Comparison of ENCODE assay signal across 8 cellular contexts in genomic region chr3:107846282-107846852, GRCh38.
DNase-seq lines count a peak whose midpoint lies in the region; ATAC-seq and TF ChIP-seq lines count a peak whose summit lies in the region.

No MANE protein-coding gene starts in this region.

- peaks cover 10% of the 10 kb centered on the region for H3K4me1 Mint-ChIP-seq in chondrocyte (ENCODE audit: low read depth)

- H3K36me3 ChIP-seq in HAP-1 (replicated peaks), result no peaks in the 10 kb centered on the region
- H3K36me3 ChIP-seq in SJCRH30, result no peaks in the 10 kb centered on the region

- no peaks in the 10 kb centered on the region for H3K27me3 Mint-ChIP-seq in chondrocyte (ENCODE audit: low read depth)

- H3K9me3 Mint-ChIP-seq in chondrocyte (ENCODE audit: low read depth), result peaks cover 4% of the 10 kb centered on the region

- in situ Hi-C loops in HAP-1 (cut with MboI; ENCODE audit: low sequenced_read_pairs), result no loop called here

- H3K4me1 ChIP-seq in HAP-1 (no peaks in the 10 kb centered on the region), SJCRH30 (no peaks in the 10 kb centered on the region)

- peak; percentile 59 for TF ChIP-seq CTCF in AG09319 (IDR thresholded peaks at IDR 0.05; ENCODE audit: low read depth, low read length)
- peak; percentile 81 for TF ChIP-seq CTCF in chondrocyte (IDR thresholded peaks at IDR 0.05)

- H3K4me3 ChIP-seq in HAP-1, result no peak overlapping the region
- H3K4me3 ChIP-seq in SJCRH30, result no peak overlapping the region

- H3K27ac ChIP-seq in SJCRH30, result no peak overlapping the region

- no peak overlapping the region for H3K27ac Mint-ChIP-seq in chondrocyte (ENCODE audit: unreplicated experiment)

- no peak for ATAC-seq in HG03442 (IDR thresholded peaks at IDR 0.05; ENCODE audit: unreplicated experiment)
- no peak for ATAC-seq in HG02870 (IDR thresholded peaks at IDR 0.05; ENCODE audit: unreplicated experiment)

- DNase-seq in AG09319 (ENCODE audit: extremely low read depth, low read depth), result peak; percentile 2
- DNase-seq in HAP-1 (ENCODE audit: low spot score in 2 of 2), result peak; percentile 47 to 82
- DNase-seq in SJCRH30, result peak; percentile 61 to 83
- no peak for DNase-seq in chondrocyte (ENCODE audit: low spot score)
- peak; percentile 63 for DNase-seq in kidney tubule cell (ENCODE audit: low spot score)
- DNase-seq in stimulated activated CD4-positive, alpha-beta T cell treated with anti-CD3 and anti-CD28 coated beads, Interleukin-4, amount 100 ng/mL, for 48 hours (ENCODE audit: low read depth in 2 of 2), result peak; percentile 32 to 41

- H3K4me3 Mint-ChIP-seq in chondrocyte (ENCODE audit: unreplicated experiment), result no peak overlapping the region

- no peaks in the 10 kb centered on the region for H3K36me3 Mint-ChIP-seq in chondrocyte (ENCODE audit: low read depth)

- H3K27me3 ChIP-seq in HAP-1 (ENCODE audit: low read depth) (peaks cover 2% of the 10 kb centered on the region; the same call in 1 of the 2 replicates), SJCRH30 (peaks cover 3% of the 10 kb centered on the region; the same call in 1 of the 2 replicates)

- H3K9me3 ChIP-seq in HAP-1 (no peaks in the 10 kb centered on the region), SJCRH30 (replicated peaks) (no peaks in the 10 kb centered on the region)
